8 cellular contexts compared by ENCODE assay signal in genomic region chr6:95867205-95867604, GRCh38.
"Had no signal": no experiment of that assay in that cellular context is flagged by ENCODE, and none has a peak within 500 bp of the region (broad histone marks: within the 10 kb centered on the region; RNA-seq: fewer than 3 reads in every experiment).

No MANE protein-coding gene starts in this region.

- H3K9me3 ChIP-seq: HAP-1 had no signal

- H3K36me3 ChIP-seq: HAP-1 had no signal

- H3K9ac ChIP-seq: GM23248 had no signal

- H3K4me1 ChIP-seq: HAP-1 had no signal

- H3K4me3 ChIP-seq: GM23248, GM23338, HAP-1 had no signal

- H2AFZ ChIP-seq: GM23248, GM23338 had no signal

- H3K4me2 ChIP-seq: GM23338 had no signal

- FAIRE-seq: H1, H54 had no signal

- H3K27ac ChIP-seq: GM23248 had no signal

- DNase-seq: GM23248, GOT3, HCEC 1CT, HFFc6 had no signal
